Comparison of ENCODE assay signal across 9 cellular contexts in the genomic region with DNA sequence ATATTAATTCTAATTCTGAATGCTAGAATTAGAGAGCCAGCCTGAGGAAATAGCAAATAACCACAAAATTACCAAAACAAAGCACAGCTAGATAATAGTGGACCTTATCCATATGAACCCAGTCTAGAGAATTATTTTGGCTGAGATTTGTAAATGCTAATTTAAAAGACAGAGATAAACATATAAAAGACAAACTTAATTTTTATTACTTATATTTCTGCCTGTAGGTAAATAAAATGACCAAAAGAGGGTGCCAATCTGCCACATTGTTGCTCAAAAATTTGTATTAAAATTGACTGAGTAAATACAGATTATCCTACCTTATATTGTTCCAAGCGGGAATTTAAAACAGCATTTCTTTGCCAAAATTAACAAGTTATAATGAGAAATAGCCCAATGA. TPM values are rescaled to one million over a fixed set of nuclear protein-coding genes. Genes with fewer than 3 reads are reported as not detected.
DNase-seq lines count a peak whose midpoint lies in the region; ATAC-seq, FAIRE-seq and TF ChIP-seq lines count a peak whose summit lies in the region.
"Had no signal": no experiment of that assay in that cellular context is flagged by ENCODE, and none has a peak within 500 bp of the region (broad histone marks: within the 10 kb centered on the region; RNA-seq: fewer than 3 reads in every experiment).

No MANE protein-coding gene starts in this region.

- DNase-seq in AG04450 (ENCODE audit: low read depth, low spot score) = no peak
- DNase-seq in GM19239 (ENCODE audit: insufficient read length, low spot score) = no peak
- peak; percentile 35 for DNase-seq in SK-MEL-5 (ENCODE audit: low read depth, low spot score)
- DNase-seq in foreskin keratinocyte = no peak
- no peak for DNase-seq in GDM1 (lab: John Stamatoyannopoulos, UW)
- no peak for DNase-seq in spleen
- no peak for DNase-seq in SW480 (ENCODE audit: low spot score)
- DNase-seq: NCI-H524 had no signal

- peak; percentile 37; the same call in 1 of the 2 replicates for TF ChIP-seq CTCF in AG04450 (IDR thresholded peaks at IDR 0.05; ENCODE audit: low read depth, low read length)
- TF ChIP-seq CTCF in foreskin keratinocyte (conservative IDR thresholded peaks at IDR 0.05) = peak; percentile 73
- TF ChIP-seq CTCF in spleen (IDR thresholded peaks at IDR 0.05 in 8 of 11, conservative IDR thresholded peaks at IDR 0.05 in 3 of 11) = peak in 1 of 11 experiments; percentile 20

- WGBS in spleen, 5 donors = 89 to 98% (median 92%) methylated on average over 1 of the region's 1 CpG

- in situ Hi-C loops in SK-MEL-5 (cut with HindIII; ENCODE audit: low pct_unique_long_range_greater_than_20kb, low sequenced_read_pairs) = no loop called here

- TF ChIP-seq POLR2A in spleen (IDR thresholded peaks at IDR 0.05) = no peak

- H3K4me1 ChIP-seq in foreskin keratinocyte = peaks cover 7% of the 10 kb centered on the region
- H3K4me1 ChIP-seq in spleen = peaks cover 0 to 22% (median 18%) of the 10 kb centered on the region in 6 donors

- intact Hi-C loops in spleen (cut with DNase I; ENCODE audit: low total_unique reads) = loop anchor here (5.0 to 10.0 kb wide), 2 partner anchors 211 to 354 kb away; no protein-coding TSS in a partner anchor

- CTCF ChIA-PET in AG04450 (lab: Charles Lee) = interaction anchor here (0.6 to 6.6 kb wide), 14 partner anchors 9 to 908 kb away, joined by 3 to 68 read pairs (median 4); no protein-coding TSS in a partner anchor

- POLR2A ChIA-PET in AG04450 (lab: Yijun Ruan, JAX) = no interaction called here

- peak; percentile 72 for FAIRE-seq in GM19239 (lab: Jason Lieb, UNC)

- ATAC-seq in foreskin keratinocyte = no peak
- ATAC-seq in HG02840 (IDR thresholded peaks at IDR 0.05; ENCODE audit: low FRiP score, unreplicated experiment) = no peak

- H3K9me3 ChIP-seq in AG04450 (ENCODE audit: control insufficient read depth, insufficient read depth, low read length) (no peaks in the 10 kb centered on the region), spleen (no peaks in the 10 kb centered on the region)

- H3K4me3 ChIP-seq in AG04450 (ENCODE audit: low read depth, low read length) = no peak overlapping the region
- no peak overlapping the region for H3K4me3 ChIP-seq in spleen

- H3K27me3 ChIP-seq in AG04450 (ENCODE audit: control insufficient read depth, insufficient read depth, low read length) (no peaks in the 10 kb centered on the region), foreskin keratinocyte (no peaks in the 10 kb centered on the region), spleen (replicated peaks in 1 of 7) (no peaks in the 10 kb centered on the region)

- no peaks in the 10 kb centered on the region for H3K36me3 ChIP-seq in spleen

- H3K27ac ChIP-seq in AG04450 (ENCODE audit: low read depth, low read length) = no peak overlapping the region
- H3K27ac ChIP-seq in foreskin keratinocyte = no peak overlapping the region
- no peak overlapping the region for H3K27ac ChIP-seq in spleen

RNA-seq across cellular contexts. Expression of gene RTKN2, which starts 20.2 kb away (rescaled TPM):
- polyA plus RNA-seq in AG04450 (2011; rRNA removed) = 1.0 and 1.4 TPM in 2 replicates
- polyA minus RNA-seq in AG04450 (2011; rRNA and poly(A)+ RNA removed) = 1.1 and 1.4 TPM in 2 replicates
- total RNA-seq in SK-MEL-5 (2014; rRNA removed; shearing (Covaris generic)) = 0.98 and 1.4 TPM in 2 replicates
- 0.90 and 2.0 TPM in 2 replicates for polyA plus RNA-seq in SK-MEL-5 (2015; cell fraction: cytosol; rRNA removed)
- 4.4 and 4.7 TPM in 2 replicates for polyA plus RNA-seq in SK-MEL-5 (2015; cell fraction: nucleus; rRNA removed)
- total RNA-seq in foreskin keratinocyte = 1.8 and 2.6 TPM in 2 replicates
- polyA plus RNA-seq in foreskin keratinocyte = 1.1 and 1.3 TPM in 2 replicates
- total RNA-seq in spleen = 1 to 10 TPM; 1.0 to 5.7 (median 2.3) TPM
- under 1 TPM; 0.26 to 0.62 (median 0.39) TPM for polyA plus RNA-seq in spleen
